In genomic region chr1:28449904-28450303, GRCh38 we compare ENCODE assay signal across 9 cellular contexts. TPM values are rescaled to one million over a fixed set of nuclear protein-coding genes. Genes with fewer than 3 reads are reported as not detected.
A peak's percentile ranks its signal among the peaks of the same experiment; 100 is the strongest.
DNase-seq lines count a peak whose midpoint lies in the region; ATAC-seq, FAIRE-seq and TF ChIP-seq lines count a peak whose summit lies in the region.
"Had no signal": no experiment of that assay in that cellular context is flagged by ENCODE, and none has a peak within 500 bp of the region (broad histone marks: within the 10 kb centered on the region; RNA-seq: fewer than 3 reads in every experiment).

No MANE protein-coding gene starts in this region.

- no peaks in the 10 kb centered on the region for H3K27me3 Mint-ChIP-seq in activated T-helper 1 cell treated with anti-CD3 and anti-CD28 coated beads, Interleukin-12 subunit alpha, Interleukin-12 subunit beta, Interleukin-2, Interleukin-4 antibody, amounts not matched to agents 30 ng/mL and 10 ng/mL and 1 ng/mL, durations not matched to agents 14 hours and 24 hours and 36 hours (ENCODE audit: insufficient read depth)

- DNase-seq in EH (ENCODE audit: low read depth) (peak; percentile 63), lung microvascular endothelial cell (ENCODE audit: low read depth in 2 of 2) (peak; percentile 23 to 74), GM19240 (ENCODE audit: insufficient read length, low spot score) (no peak), D721Med (ENCODE audit: insufficient read length, low spot score) (no peak), SW480 (ENCODE audit: low spot score) (no peak)
- DNase-seq in activated T-helper 1 cell treated with anti-CD3 and anti-CD28 coated beads, Interleukin-12 subunit alpha, Interleukin-12 subunit beta, Interleukin-2, Interleukin-4 antibody, amounts not matched to agents 30 ng/mL and 10 ng/mL and 1 ng/mL, durations not matched to agents 14 hours and 24 hours and 36 hours (ENCODE audit: low spot score) = peak; percentile 49
- DNase-seq in activated effector memory CD4-positive, alpha-beta T cell treated with Interleukin-2 at 50 U/mL for 16 hours = no peak
- DNase-seq: NCI-H1930 had no signal

- FAIRE-seq in D721Med (lab: Jason Lieb, UNC) = no peak

- intact Hi-C loops in activated T-helper 1 cell treated with anti-CD3 and anti-CD28 coated beads, Interleukin-12 subunit alpha, Interleukin-12 subunit beta, Interleukin-2, Interleukin-4 antibody, amounts not matched to agents 30 ng/mL and 10 ng/mL and 1 ng/mL, durations not matched to agents 14 hours and 24 hours and 36 hours (cut with micrococcal nuclease) = loop anchor here (1.0 to 5.0 kb wide), 6 partner anchors 12 to 203 kb away; partner anchors contain the start of genes MED18, PHACTR4 and SESN2

- H3K9me3 Mint-ChIP-seq in activated T-helper 1 cell treated with anti-CD3 and anti-CD28 coated beads, Interleukin-12 subunit alpha, Interleukin-12 subunit beta, Interleukin-2, Interleukin-4 antibody, amounts not matched to agents 30 ng/mL and 10 ng/mL and 1 ng/mL, durations not matched to agents 14 hours and 24 hours and 36 hours = no peaks in the 10 kb centered on the region

- H3K4me3 Mint-ChIP-seq in activated T-helper 1 cell treated with anti-CD3 and anti-CD28 coated beads, Interleukin-12 subunit alpha, Interleukin-12 subunit beta, Interleukin-2, Interleukin-4 antibody, amounts not matched to agents 30 ng/mL and 10 ng/mL and 1 ng/mL, durations not matched to agents 14 hours and 24 hours and 36 hours = peak overlapping the region; percentile 47

- peaks cover 4% of the 10 kb centered on the region for H3K36me3 Mint-ChIP-seq in activated T-helper 1 cell treated with anti-CD3 and anti-CD28 coated beads, Interleukin-12 subunit alpha, Interleukin-12 subunit beta, Interleukin-2, Interleukin-4 antibody, amounts not matched to agents 30 ng/mL and 10 ng/mL and 1 ng/mL, durations not matched to agents 14 hours and 24 hours and 36 hours (ENCODE audit: low read depth)

- H3K27ac Mint-ChIP-seq in activated T-helper 1 cell treated with anti-CD3 and anti-CD28 coated beads, Interleukin-12 subunit alpha, Interleukin-12 subunit beta, Interleukin-2, Interleukin-4 antibody, amounts not matched to agents 30 ng/mL and 10 ng/mL and 1 ng/mL, durations not matched to agents 14 hours and 24 hours and 36 hours = peak overlapping the region; percentile 88

- no peak for TF ChIP-seq CTCF in D721Med (IDR thresholded peaks at IDR 0.05; ENCODE audit: insufficient read depth, missing control alignments)

- peaks cover 42% of the 10 kb centered on the region for H3K4me1 Mint-ChIP-seq in activated T-helper 1 cell treated with anti-CD3 and anti-CD28 coated beads, Interleukin-12 subunit alpha, Interleukin-12 subunit beta, Interleukin-2, Interleukin-4 antibody, amounts not matched to agents 30 ng/mL and 10 ng/mL and 1 ng/mL, durations not matched to agents 14 hours and 24 hours and 36 hours (ENCODE audit: low read depth)

- ATAC-seq in HG03354 (IDR thresholded peaks at IDR 0.05; ENCODE audit: poor library complexity, severe bottlenecking, unreplicated experiment) = peak; percentile 68

RNA-seq across cellular contexts. Expression of gene RCC1, which starts 55.9 kb away (rescaled TPM):
- 130 and 135 TPM in 2 replicates for total RNA-seq in activated T-helper 1 cell treated with anti-CD3 and anti-CD28 coated beads, Interleukin-12 subunit alpha, Interleukin-12 subunit beta, Interleukin-2, Interleukin-4 antibody, amounts not matched to agents 30 ng/mL and 10 ng/mL and 1 ng/mL, durations not matched to agents 14 hours and 24 hours and 36 hours
- total RNA-seq in lung microvascular endothelial cell = 40.1 and 46.6 TPM in 2 replicates

Comparison
In these comparisons a context has a peak if more than half of its experiments do, and no peak if none do; other contexts are left out.
1. DNase-seq: peak in EH (single experiment), activated T-helper 1 cell treated with anti-CD3 and anti-CD28 coated beads, Interleukin-12 subunit alpha, Interleukin-12 subunit beta, Interleukin-2, Interleukin-4 antibody, amounts not matched to agents 30 ng/mL and 10 ng/mL and 1 ng/mL, durations not matched to agents 14 hours and 24 hours and 36 hours (single experiment) and lung microvascular endothelial cell (2 of 2); none in activated effector memory CD4-positive, alpha-beta T cell treated with Interleukin-2 at 50 U/mL for 16 hours (single experiment), GM19240 (single experiment), D721Med (single experiment) and SW480 (single experiment).